30 cellular contexts compared by ENCODE assay signal in genomic region chr5:153941265-153941664, GRCh38.
"Had no signal": no experiment of that assay in that cellular context is flagged by ENCODE, and none has a peak within 500 bp of the region (broad histone marks: within the 10 kb centered on the region; RNA-seq: fewer than 3 reads in every experiment).

No MANE protein-coding gene starts in this region.

- H3K27ac ChIP-seq: brain microvascular endothelial cell, cardiac muscle cell, SJCRH30, SK-N-MC, WERI-Rb-1 had no signal

- H3K27me3 ChIP-seq: brain microvascular endothelial cell, cardiac muscle cell, SJCRH30 had no signal

- H3K4me1 Mint-ChIP-seq: activated CD4-positive, alpha-beta memory T cell treated with anti-CD3 and anti-CD28 coated beads, Interleukin-2, amount 10 ng/mL, durations not matched to agents 7 days and 5 days; activated CD8-positive, alpha-beta memory T cell treated with anti-CD3 and anti-CD28 coated beads, Interleukin-2, amount 10 ng/mL, durations not matched to agents 7 days and 5 days; activated naive CD4-positive, alpha-beta T cell treated with anti-CD3 and anti-CD28 coated beads, Interleukin-2, amount 10 ng/mL, durations not matched to agents 7 days and 5 days; activated naive CD8-positive, alpha-beta T cell treated with anti-CD3 and anti-CD28 coated beads, Interleukin-2, amount 50 U/mL, for 24 hours; central memory CD8-positive, alpha-beta T cell had no signal

- H3K36me3 Mint-ChIP-seq: activated naive CD4-positive, alpha-beta T cell treated with anti-CD3 and anti-CD28 coated beads, Interleukin-2, amount 10 ng/mL, durations not matched to agents 7 days and 5 days had no signal

- H3K4me1 ChIP-seq: SJCRH30 had no signal

- H3K4me3 ChIP-seq: cardiac muscle cell, SJCRH30, SK-N-MC had no signal

- H3K27ac Mint-ChIP-seq: activated CD4-positive, alpha-beta memory T cell treated with anti-CD3 and anti-CD28 coated beads, Interleukin-2, amount 10 ng/mL, durations not matched to agents 7 days and 5 days; activated CD8-positive, alpha-beta memory T cell treated with anti-CD3 and anti-CD28 coated beads, Interleukin-2, amount 10 ng/mL, durations not matched to agents 7 days and 5 days; activated naive CD4-positive, alpha-beta T cell treated with anti-CD3 and anti-CD28 coated beads, Interleukin-2, amount 10 ng/mL, durations not matched to agents 7 days and 5 days; activated naive CD8-positive, alpha-beta T cell; activated naive CD8-positive, alpha-beta T cell treated with anti-CD3 and anti-CD28 coated beads, Interleukin-2, amount 50 U/mL, for 24 hours had no signal

- H3K27me3 Mint-ChIP-seq: activated CD4-positive, alpha-beta memory T cell treated with anti-CD3 and anti-CD28 coated beads, Interleukin-2, amount 10 ng/mL, durations not matched to agents 7 days and 5 days; activated CD8-positive, alpha-beta memory T cell treated with anti-CD3 and anti-CD28 coated beads, Interleukin-2, amount 10 ng/mL, durations not matched to agents 7 days and 5 days; activated naive CD4-positive, alpha-beta T cell treated with anti-CD3 and anti-CD28 coated beads, Interleukin-2, amount 10 ng/mL, durations not matched to agents 7 days and 5 days; activated naive CD8-positive, alpha-beta T cell treated with anti-CD3 and anti-CD28 coated beads, Interleukin-2, amount 50 U/mL, for 24 hours had no signal

- ATAC-seq: activated CD8-positive, alpha-beta memory T cell treated with anti-CD3 and anti-CD28 coated beads, Interleukin-2, amount 10 ng/mL, durations not matched to agents 7 days and 5 days; activated naive CD8-positive, alpha-beta T cell treated with anti-CD3 and anti-CD28 coated beads, Interleukin-2, amount 50 U/mL, for 24 hours; Panc1 had no signal

- H3K4me3 Mint-ChIP-seq: activated CD4-positive, alpha-beta memory T cell treated with anti-CD3 and anti-CD28 coated beads, Interleukin-2, amount 10 ng/mL, durations not matched to agents 7 days and 5 days; activated CD8-positive, alpha-beta memory T cell treated with anti-CD3 and anti-CD28 coated beads, Interleukin-2, amount 10 ng/mL, durations not matched to agents 7 days and 5 days; activated naive CD4-positive, alpha-beta T cell treated with anti-CD3 and anti-CD28 coated beads, Interleukin-2, amount 10 ng/mL, durations not matched to agents 7 days and 5 days; activated naive CD8-positive, alpha-beta T cell; activated naive CD8-positive, alpha-beta T cell treated with anti-CD3 and anti-CD28 coated beads, Interleukin-2, amount 50 U/mL, for 24 hours; central memory CD8-positive, alpha-beta T cell had no signal

- DNase-seq: activated CD4-positive, alpha-beta memory T cell treated with anti-CD3 and anti-CD28 coated beads, Interleukin-2, amount 10 ng/mL, durations not matched to agents 7 days and 5 days; activated CD4-positive, alpha-beta T cell treated with anti-CD3 and anti-CD28 coated beads for 1 hour; activated CD4-positive, alpha-beta T cell treated with anti-CD3 and anti-CD28 coated beads for 48 hours; activated CD4-positive, CD25-positive, alpha-beta regulatory T cell; activated CD8-positive, alpha-beta memory T cell treated with anti-CD3 and anti-CD28 coated beads for 24 hours; activated CD8-positive, alpha-beta memory T cell treated with anti-CD3 and anti-CD28 coated beads, Interleukin-2, amount 10 ng/mL, durations not matched to agents 7 days and 5 days; activated CD8-positive, alpha-beta memory T cell treated with anti-CD3 and anti-CD28 coated beads, Interleukin-2, amount 50 U/mL, for 48 hours; activated effector memory CD4-positive, alpha-beta T cell treated with Interleukin-2 at 50 U/mL for 16 hours; activated naive CD4-positive, alpha-beta T cell treated with anti-CD3 and anti-CD28 coated beads, Interleukin-2, amount 10 ng/mL, durations not matched to agents 7 days and 5 days; activated naive CD8-positive, alpha-beta T cell treated with anti-CD3 and anti-CD28 coated beads, Interleukin-2, amount 50 U/mL, for 24 hours; activated T-cell treated with anti-CD3 and anti-CD28 coated beads, Interleukin-2, amount 50 U/mL, for 48 hours; amniotic stem cell; aorta; brain microvascular endothelial cell; NCI-H1105; NCI-H1436; NCI-H1694; NCI-H1930; NCI-H2081 treated with DMSO at 0.1 percent for 48 hours; NCI-H345; NCI-H524 treated with DMSO at 0.1 percent for 48 hours; SHP77; SJCRH30; T1000; WERI-Rb-1 had no signal

- H3K36me3 ChIP-seq: brain microvascular endothelial cell, cardiac muscle cell, SJCRH30, WERI-Rb-1 had no signal
